In genomic region chr6:30769853-30770160, GRCh38 we compare ENCODE assay signal across 2 cellular contexts.
TF ChIP-seq lines count a peak whose summit lies in the region.

No MANE protein-coding gene starts in this region.

TF ChIP-seq in HepG2, 621 proteins besides CTCF, POLR2A, EP300 and RAD21 (continues in another document):
- TF ChIP-seq SRY (CRISPR knock-in tag; IDR thresholded peaks at IDR 0.05) (no peak), THYN1 (CRISPR knock-in tag; IDR thresholded peaks at IDR 0.05; ENCODE audit: borderline replicate concordance, low read depth) (no peak), ATF5 (CRISPR knock-in tag; IDR thresholded peaks at IDR 0.05; ENCODE audit: low read depth) (0 out of 2 replicates have a peak, but pooled peaks have one; percentile 10), ZNF280D (CRISPR knock-in tag; IDR thresholded peaks at IDR 0.05) (peak; percentile 10; the same call in 1 of the 2 replicates), ZBTB7A (CRISPR knock-in tag; IDR thresholded peaks at IDR 0.05) (0 out of 2 replicates have a peak, but pooled peaks have one; percentile 4), ZBTB8A (CRISPR knock-in tag; IDR thresholded peaks at IDR 0.05; ENCODE audit: borderline replicate concordance, low read depth) (0 out of 2 replicates have a peak, but pooled peaks have one; percentile 15), MZF1 (CRISPR knock-in tag; IDR thresholded peaks at IDR 0.05; ENCODE audit: borderline replicate concordance) (0 out of 2 replicates have a peak, but pooled peaks have one; percentile 7), SCMH1 (CRISPR knock-in tag; IDR thresholded peaks at IDR 0.05; ENCODE audit: borderline replicate concordance) (no peak), ZNF292 (CRISPR knock-in tag; IDR thresholded peaks at IDR 0.05; ENCODE audit: borderline replicate concordance, low read depth) (no peak), ZBED4 (CRISPR knock-in tag; IDR thresholded peaks at IDR 0.05; ENCODE audit: borderline replicate concordance) (no peak), ZNF841 (CRISPR knock-in tag; IDR thresholded peaks at IDR 0.05; ENCODE audit: borderline replicate concordance) (0 out of 2 replicates have a peak, but pooled peaks have one; percentile 30), ZNF30 (CRISPR knock-in tag; IDR thresholded peaks at IDR 0.05) (no peak), SMAD1 (CRISPR knock-in tag; IDR thresholded peaks at IDR 0.05; ENCODE audit: borderline replicate concordance, low read depth) (0 out of 2 replicates have a peak, but pooled peaks have one; percentile 13), NAIF1 (CRISPR knock-in tag; IDR thresholded peaks at IDR 0.05; ENCODE audit: borderline replicate concordance) (0 out of 2 replicates have a peak, but pooled peaks have one; percentile 2), ZNF770 (CRISPR knock-in tag; IDR thresholded peaks at IDR 0.05) (no peak), NFE2 (CRISPR knock-in tag; IDR thresholded peaks at IDR 0.05) (no peak), NFIB (CRISPR knock-in tag; IDR thresholded peaks at IDR 0.05; ENCODE audit: borderline replicate concordance) (no peak), ZNF496 (CRISPR knock-in tag; IDR thresholded peaks at IDR 0.05; ENCODE audit: insufficient replicate concordance) (no peak), HDAC1 (CRISPR knock-in tag; IDR thresholded peaks at IDR 0.05) (peak; percentile 2; the same call in 1 of the 2 replicates), FIP1L1 (IDR thresholded peaks at IDR 0.05; ENCODE audit: borderline replicate concordance, insufficient read depth, low read depth, low read length) (no peak)

TF ChIP-seq in K562, 482 proteins besides CTCF, POLR2A, EP300 and RAD21:
- TF ChIP-seq MNT (conservative IDR thresholded peaks at IDR 0.05): no peak; a peak in 1 of 4 replicates
- TF ChIP-seq PTRF (tag; IDR thresholded peaks at IDR 0.05): 0 out of 2 replicates have a peak, but pooled peaks have one; percentile 50
- TF ChIP-seq ZNF444 (CRISPR knock-in tag; IDR thresholded peaks at IDR 0.05): 0 out of 2 replicates have a peak, but pooled peaks have one; percentile 3
- no peak for TF ChIP-seq SMAD2 (IDR thresholded peaks at IDR 0.05; ENCODE audit: low read depth, low read length)
- no peak for TF ChIP-seq SIN3A (IDR thresholded peaks at IDR 0.05; ENCODE audit: borderline replicate concordance in 2 of 2, control insufficient read depth in 1 of 2, low read depth in 2 of 2, low read length in 2 of 2)
- 0 out of 2 replicates have a peak, but pooled peaks have one; percentile 2 for TF ChIP-seq ATF7 (IDR thresholded peaks at IDR 0.05)
- TF ChIP-seq ZNF561 (CRISPR knock-in tag; conservative IDR thresholded peaks at IDR 0.05): 0 out of 2 replicates have a peak, but pooled peaks have one; percentile 45
- peak; percentile 77; the same call in 1 of the 2 replicates for TF ChIP-seq BRD4 (IDR thresholded peaks at IDR 0.05)
- 0 out of 2 replicates have a peak, but pooled peaks have one; percentile 1 for TF ChIP-seq ZNF766 (CRISPR knock-in tag; conservative IDR thresholded peaks at IDR 0.05)
- no peak for TF ChIP-seq ZBTB8A (IDR thresholded peaks at IDR 0.05; ENCODE audit: partially characterized antibody)
- no peak for TF ChIP-seq ZNF740 (CRISPR knock-in tag; IDR thresholded peaks at IDR 0.05)
- 0 out of 4 replicates have a peak, but pooled peaks of 1 of the 2 experiments have one; percentile 39 for TF ChIP-seq ZNF740 (tag; IDR thresholded peaks at IDR 0.05)
- peak; percentile 12; the same call in 1 of the 2 replicates for TF ChIP-seq BACH1 (tag; IDR thresholded peaks at IDR 0.05)
- 0 out of 2 replicates have a peak, but pooled peaks have one; percentile 13 for TF ChIP-seq ZNF512 (tag; IDR thresholded peaks at IDR 0.05)
- TF ChIP-seq HBP1 (CRISPR knock-in tag; IDR thresholded peaks at IDR 0.05): 0 out of 2 replicates have a peak, but pooled peaks have one; percentile 13
- TF ChIP-seq SMARCA4 (IDR thresholded peaks at IDR 0.05): 0 out of 2 replicates have a peak, but pooled peaks have one; percentile 8
- TF ChIP-seq PTTG1 (tag; IDR thresholded peaks at IDR 0.05; ENCODE audit: low read depth): no peak
- TF ChIP-seq NCOA2 (IDR thresholded peaks at IDR 0.05; ENCODE audit: partially characterized antibody in 2 of 2): no peak
- peak in 1 of 2 experiments; percentile 70; a peak in 2 of 4 replicates for TF ChIP-seq TEAD1 (CRISPR knock-in tag; IDR thresholded peaks at IDR 0.05)
- peak; percentile 94 for TF ChIP-seq FOSL1 (tag; conservative IDR thresholded peaks at IDR 0.05)
